Comparison of ENCODE assay signal across 27 cellular contexts in the genomic region with DNA sequence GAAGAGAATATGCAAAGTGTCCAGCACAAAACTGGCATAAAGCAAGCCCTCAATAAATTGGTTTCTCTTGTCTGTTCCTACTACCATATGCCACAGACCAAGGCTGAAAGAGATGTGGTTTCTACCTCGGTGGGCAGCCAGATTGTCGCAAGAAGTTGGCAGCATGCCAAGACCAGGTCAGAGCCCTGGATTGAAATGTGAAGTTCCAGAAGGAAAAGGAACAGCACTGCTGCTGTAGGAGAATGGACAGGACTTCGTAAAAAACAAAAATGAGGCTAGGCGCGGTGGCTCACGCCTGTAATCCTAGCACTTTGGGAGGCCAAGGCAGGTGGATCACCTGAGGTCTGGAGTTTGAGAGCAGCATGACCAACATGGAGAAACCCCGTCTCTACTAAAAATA. TPM values are rescaled to one million over a fixed set of nuclear protein-coding genes. Genes with fewer than 3 reads are reported as not detected.
DNase-seq lines count a peak whose midpoint lies in the region; ATAC-seq and TF ChIP-seq lines count a peak whose summit lies in the region.
"Had no signal": no experiment of that assay in that cellular context is flagged by ENCODE, and none has a peak within 500 bp of the region (broad histone marks: within the 10 kb centered on the region; RNA-seq: fewer than 3 reads in every experiment).

No MANE protein-coding gene starts in this region.

- H3K27ac Mint-ChIP-seq in HFFc6 = no peak overlapping the region
- H3K27ac Mint-ChIP-seq: activated naive CD8-positive, alpha-beta T cell; activated T-cell treated with anti-CD3 and anti-CD28 coated beads, Interleukin-2, amount 50 U/mL, for 72 hours; dendritic cell treated with granulocyte-macrophage colony-stimulating factor and Interleukin-4, amounts not matched to agents 40 ng/mL and 50 ng/mL, for 4 days had no signal

- TF ChIP-seq CTCF in BE2C (IDR thresholded peaks at IDR 0.05; ENCODE audit: low read depth, low read length) (no peak), HEK293 (tag by site-specific recombination; IDR thresholded peaks at IDR 0.05) (no peak), lower lobe of right lung (IDR thresholded peaks at IDR 0.05) (no peak), HFFc6 (IDR thresholded peaks at IDR 0.05) (no peak)

- DNase-seq in BE2C (peak; percentile 58), caudate nucleus (lab: John Stamatoyannopoulos, UW) (peak in 2 of 61 donors; percentile 9 to 71), lower lobe of right lung (no peak), HFFc6 (no peak), SW 1271 (lab: John Stamatoyannopoulos, UW) (no peak)
- no peak for DNase-seq in activated CD4-positive, alpha-beta T cell treated with anti-CD3 and anti-CD28 coated beads, Interleukin-2, amount 50 U/mL, for 4 hours
- DNase-seq: activated CD8-positive, alpha-beta memory T cell treated with anti-CD3 and anti-CD28 coated beads for 24 hours; activated T-cell treated with anti-CD3 and anti-CD28 coated beads, Interleukin-2, amount 50 U/mL, for 72 hours; COR-L47; erythroblast; left colon; NCI-H1092; NCI-H2081 treated with DMSO at 0.1 percent for 48 hours; NCI-H748 treated with DMSO at 0.1 percent for 48 hours; stimulated activated CD4-positive, alpha-beta T cell treated with anti-CD3 and anti-CD28 coated beads, Interleukin-1b, Interleukin-23, amount 100 ng/mL, for 48 hours; stimulated activated naive CD8-positive, alpha-beta T cell treated with anti-CD3 and anti-CD28 coated beads, Interleukin-15, Interleukin-2, amounts not matched to agents 100 U/mL and 50 U/mL, for 24 hours; T-helper 9 cell; upper lobe of right lung had no signal

- H3K9me3 Mint-ChIP-seq in HFFc6 = no peaks in the 10 kb centered on the region
- H3K9me3 Mint-ChIP-seq: activated T-cell treated with anti-CD3 and anti-CD28 coated beads, Interleukin-2, amount 50 U/mL, for 72 hours; dendritic cell treated with granulocyte-macrophage colony-stimulating factor and Interleukin-4, amounts not matched to agents 40 ng/mL and 50 ng/mL, for 4 days had no signal

- H3K36me3 Mint-ChIP-seq in HFFc6 (ENCODE audit: low read depth) = peaks cover 18% of the 10 kb centered on the region
- H3K36me3 Mint-ChIP-seq: activated naive CD8-positive, alpha-beta T cell had no signal

- POLR2A ChIA-PET in HEK293 (lab: Yijun Ruan, JAX) = no interaction called here

- H3K27ac ChIP-seq in HEK293 (ENCODE audit: extremely low read depth, low read depth, low read length) (no peak overlapping the region), caudate nucleus (ENCODE audit: low read depth, low read length) (peak overlapping the region; percentile 69), lower lobe of right lung (peak overlapping the region; percentile 7)

- CTCF ChIA-PET in HEK293 (lab: Yijun Ruan, JAX) = interaction anchor here (0.8 to 1.0 kb wide), 2 partner anchors 9 to 14 kb away, joined by 3 to 4 read pairs; no protein-coding TSS in a partner anchor

- H3K9me3 ChIP-seq in BE2C (no peaks in the 10 kb centered on the region), HEK293 (ENCODE audit: control insufficient read depth, insufficient read depth, low read depth, low read length) (no peaks in the 10 kb centered on the region), lower lobe of right lung (no peaks in the 10 kb centered on the region)
- H3K9me3 ChIP-seq: body of pancreas, gastroesophageal sphincter, upper lobe of right lung had no signal

- H3K4me1 ChIP-seq in BE2C (peaks cover 7% of the 10 kb centered on the region; the same call in 1 of the 2 replicates), HEK293 (ENCODE audit: control insufficient read depth, insufficient read depth, low read length) (0 out of 2 replicates have a peak, but pooled peaks cover 4% of the 10 kb centered on the region), lower lobe of right lung (peaks cover 38% of the 10 kb centered on the region)
- H3K4me1 ChIP-seq: body of pancreas had no signal

- ATAC-seq in lower lobe of right lung = no peak
- ATAC-seq in GM21786 (IDR thresholded peaks at IDR 0.05; ENCODE audit: unreplicated experiment) = no peak
- ATAC-seq: activated CD4-positive, CD25-positive, alpha-beta regulatory T cell treated with anti-CD3 and anti-CD28 coated beads, Interleukin-2, amount 50 U/mL, for 24 hours; activated T-cell treated with anti-CD3 and anti-CD28 coated beads, Interleukin-2, amount 50 U/mL, for 72 hours; left colon; Panc1; stimulated activated naive CD8-positive, alpha-beta T cell treated with anti-CD3 and anti-CD28 coated beads, Interleukin-15, Interleukin-2, amounts not matched to agents 100 U/mL and 50 U/mL, for 24 hours had no signal

- intact Hi-C loops in lower lobe of right lung (cut with DNase I) = no loop called here

- H3K27me3 Mint-ChIP-seq in HFFc6 (ENCODE audit: insufficient read depth) = no peaks in the 10 kb centered on the region; the same call in 1 of the 2 replicates
- H3K27me3 Mint-ChIP-seq: activated naive CD8-positive, alpha-beta T cell; dendritic cell treated with granulocyte-macrophage colony-stimulating factor and Interleukin-4, amounts not matched to agents 40 ng/mL and 50 ng/mL, for 4 days had no signal

- H3K36me3 ChIP-seq in BE2C (peaks cover 67% of the 10 kb centered on the region), HEK293 (ENCODE audit: control insufficient read depth in 2 of 2, insufficient read depth in 1 of 2, low read length in 2 of 2) (peaks cover 11 to 83% of the 10 kb centered on the region in 2 experiments; a peak in 2 of 3 replicates), lower lobe of right lung (peaks cover 39% of the 10 kb centered on the region)

- no peak overlapping the region for H3K4me3 ChIP-seq in BE2C (ENCODE audit: low read depth, low read length)
- no peak overlapping the region for H3K4me3 ChIP-seq in HEK293 (ENCODE audit: low read depth, low read length)
- H3K4me3 ChIP-seq in lower lobe of right lung = no peak overlapping the region
- H3K4me3 ChIP-seq: body of pancreas, gastroesophageal sphincter, upper lobe of right lung had no signal

- peaks cover 21% of the 10 kb centered on the region for H3K4me1 Mint-ChIP-seq in HFFc6 (ENCODE audit: low read depth)

- H3K27me3 ChIP-seq in BE2C (no peaks in the 10 kb centered on the region), lower lobe of right lung (ENCODE audit: low read depth) (no peaks in the 10 kb centered on the region)
- H3K27me3 ChIP-seq: body of pancreas, gastroesophageal sphincter, upper lobe of right lung had no signal

- no peak overlapping the region for H3K4me3 Mint-ChIP-seq in HFFc6
- H3K4me3 Mint-ChIP-seq: activated naive CD8-positive, alpha-beta T cell; activated T-cell treated with anti-CD3 and anti-CD28 coated beads, Interleukin-2, amount 50 U/mL, for 72 hours; dendritic cell treated with granulocyte-macrophage colony-stimulating factor and Interleukin-4, amounts not matched to agents 40 ng/mL and 50 ng/mL, for 4 days had no signal

TF ChIP-seq in HEK293, 187 proteins besides CTCF, POLR2A, EP300 and RAD21 (continues in another document):
- no peak for TF ChIP-seq ZNF266 (tag by site-specific recombination; IDR thresholded peaks at IDR 0.05; ENCODE audit: low read depth)
- TF ChIP-seq ZNF155 (tag by site-specific recombination; IDR thresholded peaks at IDR 0.05) = no peak
- no peak for TF ChIP-seq ZNF404 (tag by site-specific recombination; IDR thresholded peaks at IDR 0.05)
- TF ChIP-seq, protein P1, sequence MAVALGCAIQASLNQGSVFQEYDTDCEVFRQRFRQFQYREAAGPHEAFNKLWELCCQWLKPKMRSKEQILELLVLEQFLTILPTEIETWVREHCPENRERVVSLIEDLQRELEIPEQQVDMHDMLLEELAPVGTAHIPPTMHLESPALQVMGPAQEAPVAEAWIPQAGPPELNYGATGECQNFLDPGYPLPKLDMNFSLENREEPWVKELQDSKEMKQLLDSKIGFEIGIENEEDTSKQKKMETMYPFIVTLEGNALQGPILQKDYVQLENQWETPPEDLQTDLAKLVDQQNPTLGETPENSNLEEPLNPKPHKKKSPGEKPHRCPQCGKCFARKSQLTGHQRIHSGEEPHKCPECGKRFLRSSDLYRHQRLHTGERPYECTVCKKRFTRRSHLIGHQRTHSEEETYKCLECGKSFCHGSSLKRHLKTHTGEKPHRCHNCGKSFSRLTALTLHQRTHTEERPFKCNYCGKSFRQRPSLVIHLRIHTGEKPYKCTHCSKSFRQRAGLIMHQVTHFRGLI (tag by site-specific recombination; IDR thresholded peaks at IDR 0.05) = no peak
- TF ChIP-seq ZNF747 (tag by site-specific recombination; IDR thresholded peaks at IDR 0.05) = no peak
- TF ChIP-seq, protein P2, sequence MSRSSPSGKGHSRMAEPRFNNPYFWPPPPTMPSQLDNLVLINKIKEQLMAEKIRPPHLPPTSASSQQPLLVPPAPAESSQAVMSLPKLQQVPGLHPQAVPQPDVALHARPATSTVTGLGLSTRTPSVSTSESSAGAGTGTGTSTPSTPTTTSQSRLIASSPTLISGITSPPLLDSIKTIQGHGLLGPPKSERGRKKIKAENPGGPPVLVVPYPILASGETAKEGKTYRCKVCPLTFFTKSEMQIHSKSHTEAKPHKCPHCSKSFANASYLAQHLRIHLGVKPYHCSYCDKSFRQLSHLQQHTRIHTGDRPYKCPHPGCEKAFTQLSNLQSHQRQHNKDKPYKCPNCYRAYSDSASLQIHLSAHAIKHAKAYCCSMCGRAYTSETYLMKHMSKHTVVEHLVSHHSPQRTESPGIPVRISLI (tag by site-specific recombination; IDR thresholded peaks at IDR 0.05) = no peak
- no peak for TF ChIP-seq ZNF221 (tag by site-specific recombination; IDR thresholded peaks at IDR 0.05; ENCODE audit: borderline replicate concordance)

RNA-seq across cellular contexts. Expression of a gene that starts 22.1 kb away (rescaled TPM):
- 190 TPM for polyA plus RNA-seq in BE2C (2012; ENCODE audit: insufficient read depth, insufficient read length, low read depth)
- 83.9 TPM for total RNA-seq in lower lobe of right lung
- 10 to 100 TPM; 50.9 to 64.2 (median 56.0) TPM for total RNA-seq in HFFc6 (2021; fragmentation: NEBNext Ultra II Directional; extraction: Animal tissue kit (Norgen Biotek cat#: 25700))

RNA-seq across cellular contexts. Expression of a gene that starts 22.2 kb away (rescaled TPM):
- polyA plus RNA-seq in BE2C (2012; ENCODE audit: insufficient read depth, insufficient read length, low read depth) = 46.5 TPM
- 99.2 TPM for total RNA-seq in lower lobe of right lung
- total RNA-seq in HFFc6 (2021; fragmentation: NEBNext Ultra II Directional; extraction: Animal tissue kit (Norgen Biotek cat#: 25700)) = 10 to 100 TPM; 38.3 to 55.1 (median 44.7) TPM

RNA-seq across cellular contexts. Expression of a gene that starts 53.5 kb away (rescaled TPM):
- not detected for polyA plus RNA-seq in BE2C (2012; ENCODE audit: insufficient read depth, insufficient read length, low read depth)
- 0.27 TPM for total RNA-seq in lower lobe of right lung
- total RNA-seq in HFFc6 (2021; fragmentation: NEBNext Ultra II Directional; extraction: Animal tissue kit (Norgen Biotek cat#: 25700)) = not detected
- total RNA-seq: SK-MEL-5 had no signal
